In the genomic region with DNA sequence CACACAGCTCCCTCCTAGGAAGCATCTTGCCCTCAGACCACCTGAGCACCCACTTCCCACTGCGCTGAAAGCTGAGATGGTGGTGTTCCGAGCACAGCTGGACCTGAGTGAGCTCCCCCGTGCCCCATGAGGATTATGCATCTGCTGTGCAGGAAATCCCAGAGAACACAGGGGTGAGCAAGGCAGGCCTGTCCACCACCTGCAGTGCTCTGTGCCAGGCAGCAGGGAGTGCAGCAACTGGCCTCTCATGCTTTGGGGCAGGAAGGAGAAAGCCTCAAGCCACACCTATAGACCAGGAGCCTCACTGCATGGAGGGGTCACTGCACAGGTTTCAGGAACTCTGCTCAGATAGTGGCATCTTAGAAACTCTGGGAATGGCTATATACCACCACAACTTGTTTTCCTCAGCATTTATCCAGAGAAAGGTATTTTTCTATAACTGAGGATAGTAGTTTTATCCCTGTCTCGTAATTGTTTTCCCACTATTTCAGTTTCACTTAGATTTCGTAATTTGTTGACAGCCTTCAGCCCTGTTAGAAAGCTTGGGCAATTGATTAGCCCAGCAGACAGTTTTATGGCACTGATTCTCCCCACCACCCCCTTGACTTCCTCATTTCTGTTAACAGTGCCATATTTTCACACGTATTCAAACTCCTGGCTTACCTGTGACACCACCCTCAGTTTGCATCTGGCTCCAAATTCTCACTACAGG, we compare ENCODE assay signal across 1 cellular context.
TF ChIP-seq lines count a peak whose summit lies in the region.

No MANE protein-coding gene starts in this region.

TF ChIP-seq in K562, 482 proteins besides CTCF, POLR2A, EP300 and RAD21 (continued from another document):
- no peak for TF ChIP-seq ZNF655 (CRISPR knock-in tag; IDR thresholded peaks at IDR 0.05)
- TF ChIP-seq SPI1 (IDR thresholded peaks at IDR 0.05; ENCODE audit: borderline replicate concordance, low read depth, low read length) = peak; percentile 42; the same call in 1 of the 2 replicates
- TF ChIP-seq HIVEP1 (CRISPR knock-in tag; IDR thresholded peaks at IDR 0.05) = no peak
